2 cellular contexts compared by ENCODE assay signal in the genomic region with DNA sequence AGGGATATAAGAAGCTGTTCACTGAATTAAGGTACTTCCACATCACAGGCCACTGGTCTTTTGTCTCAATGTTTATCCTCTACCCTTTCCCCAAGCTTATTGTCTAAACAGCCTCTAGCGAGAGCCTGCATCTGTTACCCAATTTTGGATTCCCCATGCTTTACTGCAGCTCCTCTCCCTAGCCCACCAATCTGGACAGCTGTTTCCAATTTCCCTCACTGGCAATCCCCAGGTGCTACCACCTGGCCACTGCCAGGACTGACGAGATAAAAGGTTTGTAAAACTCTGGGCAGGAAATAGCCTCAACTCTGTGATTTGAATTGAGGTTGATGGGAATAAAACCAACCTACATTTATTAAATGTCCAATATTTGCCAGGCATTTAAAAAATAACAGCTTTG.
TF ChIP-seq lines count a peak whose summit lies in the region.

No MANE protein-coding gene starts in this region.

TF ChIP-seq in GM23338, 12 proteins besides CTCF, POLR2A, EP300 and RAD21 (continues in another document):
- no peak for TF ChIP-seq JUNB (IDR thresholded peaks at IDR 0.05; ENCODE audit: unreplicated experiment)
- no peak for TF ChIP-seq ZNF114 (CRISPR knock-in tag; IDR thresholded peaks at IDR 0.05)
- no peak for TF ChIP-seq CREB1 (CRISPR knock-in tag; IDR thresholded peaks at IDR 0.05; ENCODE audit: low read depth)
- no peak for TF ChIP-seq ZNF331 (CRISPR knock-in tag; IDR thresholded peaks at IDR 0.05; ENCODE audit: low read depth)
- TF ChIP-seq, protein P1, sequence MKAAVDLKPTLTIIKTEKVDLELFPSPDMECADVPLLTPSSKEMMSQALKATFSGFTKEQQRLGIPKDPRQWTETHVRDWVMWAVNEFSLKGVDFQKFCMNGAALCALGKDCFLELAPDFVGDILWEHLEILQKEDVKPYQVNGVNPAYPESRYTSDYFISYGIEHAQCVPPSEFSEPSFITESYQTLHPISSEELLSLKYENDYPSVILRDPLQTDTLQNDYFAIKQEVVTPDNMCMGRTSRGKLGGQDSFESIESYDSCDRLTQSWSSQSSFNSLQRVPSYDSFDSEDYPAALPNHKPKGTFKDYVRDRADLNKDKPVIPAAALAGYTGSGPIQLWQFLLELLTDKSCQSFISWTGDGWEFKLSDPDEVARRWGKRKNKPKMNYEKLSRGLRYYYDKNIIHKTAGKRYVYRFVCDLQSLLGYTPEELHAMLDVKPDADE (IDR thresholded peaks at IDR 0.05) = no peak
- no peak for TF ChIP-seq EZH2 (IDR thresholded peaks at IDR 0.05; ENCODE audit: low read depth, unreplicated experiment)
- no peak for TF ChIP-seq STAT1 (IDR thresholded peaks at IDR 0.05; ENCODE audit: unreplicated experiment)
- TF ChIP-seq EZH2phosphoT487 (IDR thresholded peaks at IDR 0.05; ENCODE audit: unreplicated experiment) = no peak
- TF ChIP-seq, protein P2, sequence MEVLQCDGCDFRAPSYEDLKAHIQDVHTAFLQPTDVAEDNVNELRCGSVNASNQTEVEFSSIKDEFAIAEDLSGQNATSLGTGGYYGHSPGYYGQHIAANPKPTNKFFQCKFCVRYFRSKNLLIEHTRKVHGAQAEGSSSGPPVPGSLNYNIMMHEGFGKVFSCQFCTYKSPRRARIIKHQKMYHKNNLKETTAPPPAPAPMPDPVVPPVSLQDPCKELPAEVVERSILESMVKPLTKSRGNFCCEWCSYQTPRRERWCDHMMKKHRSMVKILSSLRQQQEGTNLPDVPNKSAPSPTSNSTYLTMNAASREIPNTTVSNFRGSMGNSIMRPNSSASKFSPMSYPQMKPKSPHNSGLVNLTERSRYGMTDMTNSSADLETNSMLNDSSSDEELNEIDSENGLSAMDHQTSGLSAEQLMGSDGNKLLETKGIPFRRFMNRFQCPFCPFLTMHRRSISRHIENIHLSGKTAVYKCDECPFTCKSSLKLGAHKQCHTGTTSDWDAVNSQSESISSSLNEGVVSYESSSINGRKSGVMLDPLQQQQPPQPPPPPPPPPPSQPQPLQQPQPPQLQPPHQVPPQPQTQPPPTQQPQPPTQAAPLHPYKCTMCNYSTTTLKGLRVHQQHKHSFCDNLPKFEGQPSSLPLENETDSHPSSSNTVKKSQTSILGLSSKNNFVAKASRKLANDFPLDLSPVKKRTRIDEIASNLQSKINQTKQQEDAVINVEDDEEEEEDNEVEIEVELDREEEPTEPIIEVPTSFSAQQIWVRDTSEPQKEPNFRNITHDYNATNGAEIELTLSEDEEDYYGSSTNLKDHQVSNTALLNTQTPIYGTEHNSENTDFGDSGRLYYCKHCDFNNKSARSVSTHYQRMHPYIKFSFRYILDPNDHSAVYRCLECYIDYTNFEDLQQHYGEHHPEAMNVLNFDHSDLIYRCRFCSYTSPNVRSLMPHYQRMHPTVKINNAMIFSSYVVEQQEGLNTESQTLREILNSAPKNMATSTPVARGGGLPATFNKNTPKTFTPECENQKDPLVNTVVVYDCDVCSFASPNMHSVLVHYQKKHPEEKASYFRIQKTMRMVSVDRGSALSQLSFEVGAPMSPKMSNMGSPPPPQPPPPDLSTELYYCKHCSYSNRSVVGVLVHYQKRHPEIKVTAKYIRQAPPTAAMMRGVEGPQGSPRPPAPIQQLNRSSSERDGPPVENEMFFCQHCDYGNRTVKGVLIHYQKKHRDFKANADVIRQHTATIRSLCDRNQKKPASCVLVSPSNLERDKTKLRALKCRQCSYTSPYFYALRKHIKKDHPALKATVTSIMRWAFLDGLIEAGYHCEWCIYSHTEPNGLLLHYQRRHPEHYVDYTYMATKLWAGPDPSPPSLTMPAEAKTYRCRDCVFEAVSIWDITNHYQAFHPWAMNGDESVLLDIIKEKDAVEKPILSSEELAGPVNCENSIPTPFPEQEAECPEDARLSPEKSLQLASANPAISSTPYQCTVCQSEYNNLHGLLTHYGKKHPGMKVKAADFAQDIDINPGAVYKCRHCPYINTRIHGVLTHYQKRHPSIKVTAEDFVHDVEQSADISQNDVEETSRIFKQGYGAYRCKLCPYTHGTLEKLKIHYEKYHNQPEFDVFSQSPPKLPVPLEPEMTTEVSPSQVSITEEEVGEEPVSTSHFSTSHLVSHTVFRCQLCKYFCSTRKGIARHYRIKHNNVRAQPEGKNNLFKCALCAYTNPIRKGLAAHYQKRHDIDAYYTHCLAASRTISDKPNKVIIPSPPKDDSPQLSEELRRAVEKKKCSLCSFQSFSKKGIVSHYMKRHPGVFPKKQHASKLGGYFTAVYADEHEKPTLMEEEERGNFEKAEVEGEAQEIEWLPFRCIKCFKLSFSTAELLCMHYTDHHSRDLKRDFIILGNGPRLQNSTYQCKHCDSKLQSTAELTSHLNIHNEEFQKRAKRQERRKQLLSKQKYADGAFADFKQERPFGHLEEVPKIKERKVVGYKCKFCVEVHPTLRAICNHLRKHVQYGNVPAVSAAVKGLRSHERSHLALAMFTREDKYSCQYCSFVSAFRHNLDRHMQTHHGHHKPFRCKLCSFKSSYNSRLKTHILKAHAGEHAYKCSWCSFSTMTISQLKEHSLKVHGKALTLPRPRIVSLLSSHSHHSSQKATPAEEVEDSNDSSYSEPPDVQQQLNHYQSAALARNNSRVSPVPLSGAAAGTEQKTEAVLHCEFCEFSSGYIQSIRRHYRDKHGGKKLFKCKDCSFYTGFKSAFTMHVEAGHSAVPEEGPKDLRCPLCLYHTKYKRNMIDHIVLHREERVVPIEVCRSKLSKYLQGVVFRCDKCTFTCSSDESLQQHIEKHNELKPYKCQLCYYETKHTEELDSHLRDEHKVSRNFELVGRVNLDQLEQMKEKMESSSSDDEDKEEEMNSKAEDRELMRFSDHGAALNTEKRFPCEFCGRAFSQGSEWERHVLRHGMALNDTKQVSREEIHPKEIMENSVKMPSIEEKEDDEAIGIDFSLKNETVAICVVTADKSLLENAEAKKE (CRISPR knock-in tag; IDR thresholded peaks at IDR 0.05) = no peak
- TF ChIP-seq, protein P3, sequence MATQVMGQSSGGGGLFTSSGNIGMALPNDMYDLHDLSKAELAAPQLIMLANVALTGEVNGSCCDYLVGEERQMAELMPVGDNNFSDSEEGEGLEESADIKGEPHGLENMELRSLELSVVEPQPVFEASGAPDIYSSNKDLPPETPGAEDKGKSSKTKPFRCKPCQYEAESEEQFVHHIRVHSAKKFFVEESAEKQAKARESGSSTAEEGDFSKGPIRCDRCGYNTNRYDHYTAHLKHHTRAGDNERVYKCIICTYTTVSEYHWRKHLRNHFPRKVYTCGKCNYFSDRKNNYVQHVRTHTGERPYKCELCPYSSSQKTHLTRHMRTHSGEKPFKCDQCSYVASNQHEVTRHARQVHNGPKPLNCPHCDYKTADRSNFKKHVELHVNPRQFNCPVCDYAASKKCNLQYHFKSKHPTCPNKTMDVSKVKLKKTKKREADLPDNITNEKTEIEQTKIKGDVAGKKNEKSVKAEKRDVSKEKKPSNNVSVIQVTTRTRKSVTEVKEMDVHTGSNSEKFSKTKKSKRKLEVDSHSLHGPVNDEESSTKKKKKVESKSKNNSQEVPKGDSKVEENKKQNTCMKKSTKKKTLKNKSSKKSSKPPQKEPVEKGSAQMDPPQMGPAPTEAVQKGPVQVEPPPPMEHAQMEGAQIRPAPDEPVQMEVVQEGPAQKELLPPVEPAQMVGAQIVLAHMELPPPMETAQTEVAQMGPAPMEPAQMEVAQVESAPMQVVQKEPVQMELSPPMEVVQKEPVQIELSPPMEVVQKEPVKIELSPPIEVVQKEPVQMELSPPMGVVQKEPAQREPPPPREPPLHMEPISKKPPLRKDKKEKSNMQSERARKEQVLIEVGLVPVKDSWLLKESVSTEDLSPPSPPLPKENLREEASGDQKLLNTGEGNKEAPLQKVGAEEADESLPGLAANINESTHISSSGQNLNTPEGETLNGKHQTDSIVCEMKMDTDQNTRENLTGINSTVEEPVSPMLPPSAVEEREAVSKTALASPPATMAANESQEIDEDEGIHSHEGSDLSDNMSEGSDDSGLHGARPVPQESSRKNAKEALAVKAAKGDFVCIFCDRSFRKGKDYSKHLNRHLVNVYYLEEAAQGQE (IDR thresholded peaks at IDR 0.05; ENCODE audit: unreplicated experiment) = no peak

TF ChIP-seq in H1, 55 proteins besides CTCF, POLR2A, EP300 and RAD21:
- no peak for TF ChIP-seq SIX5 (IDR thresholded peaks at IDR 0.05; ENCODE audit: low read depth, low read length)
- TF ChIP-seq, protein P4, sequence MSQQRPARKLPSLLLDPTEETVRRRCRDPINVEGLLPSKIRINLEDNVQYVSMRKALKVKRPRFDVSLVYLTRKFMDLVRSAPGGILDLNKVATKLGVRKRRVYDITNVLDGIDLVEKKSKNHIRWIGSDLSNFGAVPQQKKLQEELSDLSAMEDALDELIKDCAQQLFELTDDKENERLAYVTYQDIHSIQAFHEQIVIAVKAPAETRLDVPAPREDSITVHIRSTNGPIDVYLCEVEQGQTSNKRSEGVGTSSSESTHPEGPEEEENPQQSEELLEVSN (IDR thresholded peaks at IDR 0.05) = peak; percentile 25; the same call in 1 of the 2 replicates
